In the genomic region with DNA sequence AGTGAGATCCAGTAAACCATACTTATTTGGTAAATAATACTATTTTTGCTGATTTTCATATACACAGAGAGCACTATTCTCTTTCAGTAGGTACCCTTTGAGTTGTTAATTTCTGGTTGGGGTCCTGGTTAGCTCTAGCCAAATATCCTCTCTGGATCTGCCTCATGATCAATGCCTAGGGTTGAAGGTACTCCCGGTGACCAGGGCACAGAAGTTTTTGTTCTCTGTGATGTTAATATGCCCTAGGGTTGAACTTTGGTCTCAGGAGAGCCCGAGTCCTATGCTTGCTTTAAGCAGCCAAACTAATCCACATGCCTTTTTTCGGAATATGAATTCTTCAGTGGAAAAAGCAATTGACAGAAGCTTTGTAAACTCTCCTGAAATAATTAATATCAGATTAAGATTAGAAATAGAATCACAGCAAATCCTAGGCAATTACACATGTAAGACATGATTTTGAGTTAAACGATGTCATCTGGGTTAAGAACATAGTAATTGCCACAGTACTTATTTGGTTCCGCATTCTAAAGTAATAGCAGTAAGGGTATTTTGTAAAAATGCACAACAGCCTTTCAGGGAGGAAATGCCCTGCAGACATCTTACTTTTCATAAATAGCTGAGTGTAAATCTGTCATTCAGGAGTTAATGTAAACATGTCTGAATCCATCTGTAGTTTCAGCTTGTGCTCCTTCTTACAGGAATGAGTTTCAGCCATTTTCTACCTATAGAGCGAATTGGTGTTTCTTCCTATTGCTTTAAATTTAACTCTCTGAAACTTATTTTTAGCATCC, we compare ENCODE assay signal across 1 cellular context.
TF ChIP-seq lines count a peak whose summit lies in the region.

No MANE protein-coding gene starts in this region.

TF ChIP-seq in HepG2, 621 proteins besides CTCF, POLR2A, EP300 and RAD21 (continued from another document and continues in another):
- TF ChIP-seq, protein P1, sequence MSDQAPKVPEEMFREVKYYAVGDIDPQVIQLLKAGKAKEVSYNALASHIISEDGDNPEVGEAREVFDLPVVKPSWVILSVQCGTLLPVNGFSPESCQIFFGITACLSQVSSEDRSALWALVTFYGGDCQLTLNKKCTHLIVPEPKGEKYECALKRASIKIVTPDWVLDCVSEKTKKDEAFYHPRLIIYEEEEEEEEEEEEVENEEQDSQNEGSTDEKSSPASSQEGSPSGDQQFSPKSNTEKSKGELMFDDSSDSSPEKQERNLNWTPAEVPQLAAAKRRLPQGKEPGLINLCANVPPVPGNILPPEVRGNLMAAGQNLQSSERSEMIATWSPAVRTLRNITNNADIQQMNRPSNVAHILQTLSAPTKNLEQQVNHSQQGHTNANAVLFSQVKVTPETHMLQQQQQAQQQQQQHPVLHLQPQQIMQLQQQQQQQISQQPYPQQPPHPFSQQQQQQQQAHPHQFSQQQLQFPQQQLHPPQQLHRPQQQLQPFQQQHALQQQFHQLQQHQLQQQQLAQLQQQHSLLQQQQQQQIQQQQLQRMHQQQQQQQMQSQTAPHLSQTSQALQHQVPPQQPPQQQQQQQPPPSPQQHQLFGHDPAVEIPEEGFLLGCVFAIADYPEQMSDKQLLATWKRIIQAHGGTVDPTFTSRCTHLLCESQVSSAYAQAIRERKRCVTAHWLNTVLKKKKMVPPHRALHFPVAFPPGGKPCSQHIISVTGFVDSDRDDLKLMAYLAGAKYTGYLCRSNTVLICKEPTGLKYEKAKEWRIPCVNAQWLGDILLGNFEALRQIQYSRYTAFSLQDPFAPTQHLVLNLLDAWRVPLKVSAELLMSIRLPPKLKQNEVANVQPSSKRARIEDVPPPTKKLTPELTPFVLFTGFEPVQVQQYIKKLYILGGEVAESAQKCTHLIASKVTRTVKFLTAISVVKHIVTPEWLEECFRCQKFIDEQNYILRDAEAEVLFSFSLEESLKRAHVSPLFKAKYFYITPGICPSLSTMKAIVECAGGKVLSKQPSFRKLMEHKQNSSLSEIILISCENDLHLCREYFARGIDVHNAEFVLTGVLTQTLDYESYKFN (CRISPR knock-in tag; conservative IDR thresholded peaks at IDR 0.05), result peak; percentile 80
- TF ChIP-seq, protein P2, sequence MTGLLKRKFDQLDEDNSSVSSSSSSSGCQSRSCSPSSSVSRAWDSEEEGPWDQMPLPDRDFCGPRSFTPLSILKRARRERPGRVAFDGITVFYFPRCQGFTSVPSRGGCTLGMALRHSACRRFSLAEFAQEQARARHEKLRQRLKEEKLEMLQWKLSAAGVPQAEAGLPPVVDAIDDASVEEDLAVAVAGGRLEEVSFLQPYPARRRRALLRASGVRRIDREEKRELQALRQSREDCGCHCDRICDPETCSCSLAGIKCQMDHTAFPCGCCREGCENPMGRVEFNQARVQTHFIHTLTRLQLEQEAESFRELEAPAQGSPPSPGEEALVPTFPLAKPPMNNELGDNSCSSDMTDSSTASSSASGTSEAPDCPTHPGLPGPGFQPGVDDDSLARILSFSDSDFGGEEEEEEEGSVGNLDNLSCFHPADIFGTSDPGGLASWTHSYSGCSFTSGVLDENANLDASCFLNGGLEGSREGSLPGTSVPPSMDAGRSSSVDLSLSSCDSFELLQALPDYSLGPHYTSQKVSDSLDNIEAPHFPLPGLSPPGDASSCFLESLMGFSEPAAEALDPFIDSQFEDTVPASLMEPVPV (CRISPR knock-in tag; IDR thresholded peaks at IDR 0.05), result no peak
- TF ChIP-seq, protein P3, sequence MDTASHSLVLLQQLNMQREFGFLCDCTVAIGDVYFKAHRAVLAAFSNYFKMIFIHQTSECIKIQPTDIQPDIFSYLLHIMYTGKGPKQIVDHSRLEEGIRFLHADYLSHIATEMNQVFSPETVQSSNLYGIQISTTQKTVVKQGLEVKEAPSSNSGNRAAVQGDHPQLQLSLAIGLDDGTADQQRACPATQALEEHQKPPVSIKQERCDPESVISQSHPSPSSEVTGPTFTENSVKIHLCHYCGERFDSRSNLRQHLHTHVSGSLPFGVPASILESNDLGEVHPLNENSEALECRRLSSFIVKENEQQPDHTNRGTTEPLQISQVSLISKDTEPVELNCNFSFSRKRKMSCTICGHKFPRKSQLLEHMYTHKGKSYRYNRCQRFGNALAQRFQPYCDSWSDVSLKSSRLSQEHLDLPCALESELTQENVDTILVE (CRISPR knock-in tag; IDR thresholded peaks at IDR 0.05), result peak; percentile 25; the same call in 1 of the 2 replicates
- TF ChIP-seq SP1 (IDR thresholded peaks at IDR 0.05), result no peak
- TF ChIP-seq SP1 (CRISPR knock-in tag; IDR thresholded peaks at IDR 0.05), result no peak
- no peak for TF ChIP-seq FOXM1 (CRISPR knock-in tag; IDR thresholded peaks at IDR 0.05)
- no peak for TF ChIP-seq ZNF567 (CRISPR knock-in tag; IDR thresholded peaks at IDR 0.05; ENCODE audit: borderline replicate concordance)
- TF ChIP-seq RXRB (CRISPR knock-in tag; IDR thresholded peaks at IDR 0.05; ENCODE audit: borderline replicate concordance), result peak; percentile 54; the same call in 1 of the 2 replicates
- 0 out of 2 replicates have a peak, but pooled peaks have one; percentile 32 for TF ChIP-seq ZNF644 (CRISPR knock-in tag; IDR thresholded peaks at IDR 0.05; ENCODE audit: low read depth)
- TF ChIP-seq, protein P4, sequence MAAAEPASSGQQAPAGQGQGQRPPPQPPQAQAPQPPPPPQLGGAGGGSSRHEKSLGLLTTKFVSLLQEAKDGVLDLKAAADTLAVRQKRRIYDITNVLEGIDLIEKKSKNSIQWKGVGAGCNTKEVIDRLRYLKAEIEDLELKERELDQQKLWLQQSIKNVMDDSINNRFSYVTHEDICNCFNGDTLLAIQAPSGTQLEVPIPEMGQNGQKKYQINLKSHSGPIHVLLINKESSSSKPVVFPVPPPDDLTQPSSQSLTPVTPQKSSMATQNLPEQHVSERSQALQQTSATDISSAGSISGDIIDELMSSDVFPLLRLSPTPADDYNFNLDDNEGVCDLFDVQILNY (CRISPR knock-in tag; conservative IDR thresholded peaks at IDR 0.05), result no peak
- peak; percentile 18; the same call in 1 of the 2 replicates for TF ChIP-seq ZNF331 (CRISPR knock-in tag; IDR thresholded peaks at IDR 0.05)
- TF ChIP-seq ARNT (IDR thresholded peaks at IDR 0.05), result no peak
- TF ChIP-seq HOXA7 (CRISPR knock-in tag; IDR thresholded peaks at IDR 0.05), result no peak
- 0 out of 2 replicates have a peak, but pooled peaks have one; percentile 31 for TF ChIP-seq ZMYM4 (CRISPR knock-in tag; IDR thresholded peaks at IDR 0.05)
- TF ChIP-seq, protein P5, sequence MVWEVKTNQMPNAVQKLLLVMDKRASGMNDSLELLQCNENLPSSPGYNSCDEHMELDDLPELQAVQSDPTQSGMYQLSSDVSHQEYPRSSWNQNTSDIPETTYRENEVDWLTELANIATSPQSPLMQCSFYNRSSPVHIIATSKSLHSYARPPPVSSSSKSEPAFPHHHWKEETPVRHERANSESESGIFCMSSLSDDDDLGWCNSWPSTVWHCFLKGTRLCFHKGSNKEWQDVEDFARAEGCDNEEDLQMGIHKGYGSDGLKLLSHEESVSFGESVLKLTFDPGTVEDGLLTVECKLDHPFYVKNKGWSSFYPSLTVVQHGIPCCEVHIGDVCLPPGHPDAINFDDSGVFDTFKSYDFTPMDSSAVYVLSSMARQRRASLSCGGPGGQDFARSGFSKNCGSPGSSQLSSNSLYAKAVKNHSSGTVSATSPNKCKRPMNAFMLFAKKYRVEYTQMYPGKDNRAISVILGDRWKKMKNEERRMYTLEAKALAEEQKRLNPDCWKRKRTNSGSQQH (CRISPR knock-in tag; IDR thresholded peaks at IDR 0.05; ENCODE audit: low read depth), result peak; percentile 47; the same call in 1 of the 2 replicates
- TF ChIP-seq ARNT2 (CRISPR knock-in tag; IDR thresholded peaks at IDR 0.05; ENCODE audit: low read depth), result no peak
- TF ChIP-seq ZNF234 (CRISPR knock-in tag; conservative IDR thresholded peaks at IDR 0.05), result no peak
- TF ChIP-seq, protein P6, sequence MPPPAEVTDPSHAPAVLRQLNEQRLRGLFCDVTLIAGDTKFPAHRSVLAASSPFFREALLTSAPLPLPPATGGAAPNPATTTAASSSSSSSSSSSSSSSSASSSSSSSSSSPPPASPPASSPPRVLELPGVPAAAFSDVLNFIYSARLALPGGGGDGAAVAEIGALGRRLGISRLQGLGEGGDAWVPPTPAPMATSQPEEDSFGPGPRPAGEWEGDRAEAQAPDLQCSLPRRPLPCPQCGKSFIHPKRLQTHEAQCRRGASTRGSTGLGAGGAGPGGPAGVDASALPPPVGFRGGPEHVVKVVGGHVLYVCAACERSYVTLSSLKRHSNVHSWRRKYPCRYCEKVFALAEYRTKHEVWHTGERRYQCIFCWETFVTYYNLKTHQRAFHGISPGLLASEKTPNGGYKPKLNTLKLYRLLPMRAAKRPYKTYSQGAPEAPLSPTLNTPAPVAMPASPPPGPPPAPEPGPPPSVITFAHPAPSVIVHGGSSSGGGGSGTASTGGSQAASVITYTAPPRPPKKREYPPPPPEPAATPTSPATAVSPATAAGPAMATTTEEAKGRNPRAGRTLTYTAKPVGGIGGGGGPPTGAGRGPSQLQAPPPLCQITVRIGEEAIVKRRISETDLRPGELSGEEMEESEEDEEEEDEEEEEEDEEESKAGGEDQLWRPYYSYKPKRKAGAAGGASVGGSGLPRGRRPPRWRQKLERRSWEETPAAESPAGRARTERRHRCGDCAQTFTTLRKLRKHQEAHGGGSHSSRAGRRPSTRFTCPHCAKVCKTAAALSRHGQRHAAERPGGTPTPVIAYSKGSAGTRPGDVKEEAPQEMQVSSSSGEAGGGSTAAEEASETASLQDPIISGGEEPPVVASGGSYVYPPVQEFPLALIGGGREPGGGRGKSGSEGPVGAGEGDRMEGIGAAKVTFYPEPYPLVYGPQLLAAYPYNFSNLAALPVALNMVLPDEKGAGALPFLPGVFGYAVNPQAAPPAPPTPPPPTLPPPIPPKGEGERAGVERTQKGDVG (CRISPR knock-in tag; IDR thresholded peaks at IDR 0.05; ENCODE audit: borderline replicate concordance), result no peak
- TF ChIP-seq, protein P7, sequence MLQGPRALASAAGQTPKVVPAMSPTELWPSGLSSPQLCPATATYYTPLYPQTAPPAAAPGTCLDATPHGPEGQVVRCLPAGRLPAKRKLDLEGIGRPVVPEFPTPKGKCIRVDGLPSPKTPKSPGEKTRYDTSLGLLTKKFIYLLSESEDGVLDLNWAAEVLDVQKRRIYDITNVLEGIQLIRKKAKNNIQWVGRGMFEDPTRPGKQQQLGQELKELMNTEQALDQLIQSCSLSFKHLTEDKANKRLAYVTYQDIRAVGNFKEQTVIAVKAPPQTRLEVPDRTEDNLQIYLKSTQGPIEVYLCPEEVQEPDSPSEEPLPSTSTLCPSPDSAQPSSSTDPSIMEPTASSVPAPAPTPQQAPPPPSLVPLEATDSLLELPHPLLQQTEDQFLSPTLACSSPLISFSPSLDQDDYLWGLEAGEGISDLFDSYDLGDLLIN (CRISPR knock-in tag; IDR thresholded peaks at IDR 0.05; ENCODE audit: borderline replicate concordance), result no peak
- TF ChIP-seq PHF8 (CRISPR knock-in tag; IDR thresholded peaks at IDR 0.05), result no peak
- TF ChIP-seq ZSCAN22 (CRISPR knock-in tag; IDR thresholded peaks at IDR 0.05), result no peak
- TF ChIP-seq HNF4G (IDR thresholded peaks at IDR 0.05; ENCODE audit: borderline replicate concordance, low read depth, low read length), result peak; percentile 85
- peak; percentile 61; the same call in 1 of the 2 replicates for TF ChIP-seq HNF4G (CRISPR knock-in tag; IDR thresholded peaks at IDR 0.05; ENCODE audit: borderline replicate concordance, low read depth)
- TF ChIP-seq PHF21A (CRISPR knock-in tag; IDR thresholded peaks at IDR 0.05), result no peak
- no peak for TF ChIP-seq RFX5 (IDR thresholded peaks at IDR 0.05; ENCODE audit: low read depth, low read length)
- TF ChIP-seq, protein P8, sequence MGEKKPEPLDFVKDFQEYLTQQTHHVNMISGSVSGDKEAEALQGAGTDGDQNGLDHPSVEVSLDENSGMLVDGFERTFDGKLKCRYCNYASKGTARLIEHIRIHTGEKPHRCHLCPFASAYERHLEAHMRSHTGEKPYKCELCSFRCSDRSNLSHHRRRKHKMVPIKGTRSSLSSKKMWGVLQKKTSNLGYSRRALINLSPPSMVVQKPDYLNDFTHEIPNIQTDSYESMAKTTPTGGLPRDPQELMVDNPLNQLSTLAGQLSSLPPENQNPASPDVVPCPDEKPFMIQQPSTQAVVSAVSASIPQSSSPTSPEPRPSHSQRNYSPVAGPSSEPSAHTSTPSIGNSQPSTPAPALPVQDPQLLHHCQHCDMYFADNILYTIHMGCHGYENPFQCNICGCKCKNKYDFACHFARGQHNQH (CRISPR knock-in tag; IDR thresholded peaks at IDR 0.05), result peak; percentile 58; the same call in 1 of the 2 replicates
- no peak for TF ChIP-seq ZNF788 (CRISPR knock-in tag; IDR thresholded peaks at IDR 0.05; ENCODE audit: borderline replicate concordance)
- TF ChIP-seq CEBPG (CRISPR knock-in tag; IDR thresholded peaks at IDR 0.05), result peak; percentile 22; the same call in 1 of the 2 replicates
- 0 out of 2 replicates have a peak, but pooled peaks have one; percentile 24 for TF ChIP-seq ZNF263 (CRISPR knock-in tag; IDR thresholded peaks at IDR 0.05)
- no peak for TF ChIP-seq MLLT10 (CRISPR knock-in tag; IDR thresholded peaks at IDR 0.05)
- no peak for TF ChIP-seq CCAR2 (optimal IDR thresholded peaks at IDR 0.05; ENCODE audit: low read depth, low read length)
- no peak for TF ChIP-seq GABPB1 (CRISPR knock-in tag; IDR thresholded peaks at IDR 0.05)
- TF ChIP-seq BRCA1 (CRISPR knock-in tag; IDR thresholded peaks at IDR 0.05), result no peak
- TF ChIP-seq ZMYM3 (CRISPR knock-in tag; IDR thresholded peaks at IDR 0.05), result peak; percentile 34; the same call in 1 of the 2 replicates
- no peak for TF ChIP-seq ZNF7 (CRISPR knock-in tag; IDR thresholded peaks at IDR 0.05)
- peak; percentile 66 for TF ChIP-seq SAP130 (CRISPR knock-in tag; IDR thresholded peaks at IDR 0.05; ENCODE audit: low read depth)
- TF ChIP-seq, protein P9, sequence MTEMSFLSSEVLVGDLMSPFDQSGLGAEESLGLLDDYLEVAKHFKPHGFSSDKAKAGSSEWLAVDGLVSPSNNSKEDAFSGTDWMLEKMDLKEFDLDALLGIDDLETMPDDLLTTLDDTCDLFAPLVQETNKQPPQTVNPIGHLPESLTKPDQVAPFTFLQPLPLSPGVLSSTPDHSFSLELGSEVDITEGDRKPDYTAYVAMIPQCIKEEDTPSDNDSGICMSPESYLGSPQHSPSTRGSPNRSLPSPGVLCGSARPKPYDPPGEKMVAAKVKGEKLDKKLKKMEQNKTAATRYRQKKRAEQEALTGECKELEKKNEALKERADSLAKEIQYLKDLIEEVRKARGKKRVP (CRISPR knock-in tag; IDR thresholded peaks at IDR 0.05), result 0 out of 4 replicates have a peak, but pooled peaks of 1 of the 2 experiments have one; percentile 20
- TF ChIP-seq ONECUT2 (CRISPR knock-in tag; IDR thresholded peaks at IDR 0.05), result 0 out of 2 replicates have a peak, but pooled peaks have one; percentile 49
